8 cellular contexts compared by ENCODE assay signal in the genomic region with DNA sequence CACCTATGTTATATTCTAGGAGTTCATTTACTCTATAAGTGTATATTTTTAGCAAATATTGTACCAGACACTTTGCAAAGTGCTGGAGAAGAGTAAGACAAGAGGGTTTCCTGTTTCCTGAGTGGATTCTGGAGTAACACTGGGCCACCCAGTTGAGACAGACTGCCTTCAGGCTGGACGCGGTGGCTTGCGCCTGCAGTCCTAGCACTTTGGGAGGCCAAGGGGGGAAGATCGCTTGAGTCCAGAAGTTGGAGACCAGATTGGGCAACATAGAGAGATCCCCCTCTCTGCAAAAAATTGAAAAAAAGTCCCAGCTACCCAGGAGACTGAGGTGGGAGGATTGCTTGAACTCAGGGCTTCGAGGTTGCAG. TPM values are rescaled to one million over a fixed set of nuclear protein-coding genes. Genes with fewer than 3 reads are reported as not detected.
DNase-seq lines count a peak whose midpoint lies in the region; ATAC-seq and TF ChIP-seq lines count a peak whose summit lies in the region.

No MANE protein-coding gene starts in this region.

- H3K4me1 ChIP-seq in HAP-1 (peaks cover 6% of the 10 kb centered on the region), right cardiac atrium (ENCODE audit: control insufficient read depth, insufficient read depth, low read length) (peaks cover 5% of the 10 kb centered on the region), smooth muscle cell (ENCODE audit: low read depth) (peaks cover 9% of the 10 kb centered on the region)

- peaks cover 16% of the 10 kb centered on the region for H3K79me2 ChIP-seq in smooth muscle cell (ENCODE audit: low read depth)

- H3K9me3 ChIP-seq in HAP-1 (no peaks in the 10 kb centered on the region), WERI-Rb-1 (ENCODE audit: severe bottlenecking) (no peaks in the 10 kb centered on the region), right cardiac atrium (ENCODE audit: control insufficient read depth, low read length) (no peaks in the 10 kb centered on the region), smooth muscle cell (replicated peaks; ENCODE audit: low read depth) (no peaks in the 10 kb centered on the region)

- H3F3A ChIP-seq in smooth muscle cell (ENCODE audit: low read depth): no peaks in the 10 kb centered on the region

- H3K27ac ChIP-seq in WERI-Rb-1: no peak overlapping the region
- H3K27ac ChIP-seq in right cardiac atrium (ENCODE audit: low read length): no peak overlapping the region
- H3K27ac ChIP-seq in smooth muscle cell (ENCODE audit: low read depth): no peak overlapping the region

- H3K4me3 ChIP-seq in HAP-1 (peak overlapping the region; percentile 93), WERI-Rb-1 (ENCODE audit: low read depth, low read length) (peak overlapping the region; percentile 76; the same call in 1 of the 2 replicates), right cardiac atrium (ENCODE audit: low read length) (peak overlapping the region; percentile 80), smooth muscle cell (peak overlapping the region; percentile 76)

- in situ Hi-C loops in HAP-1 (cut with MboI; ENCODE audit: low sequenced_read_pairs): no loop called here

- intact Hi-C loops in right cardiac atrium (cut with DNase I): no loop called here

- peak overlapping the region; percentile 95 for H2AFZ ChIP-seq in smooth muscle cell (ENCODE audit: low read depth)

- peak overlapping the region; percentile 90 for H3K4me2 ChIP-seq in smooth muscle cell

- no peaks in the 10 kb centered on the region for H4K20me1 ChIP-seq in smooth muscle cell (ENCODE audit: low read depth)

- DNase-seq in HAP-1 (ENCODE audit: low spot score in 2 of 2) (no peak), WERI-Rb-1 (no peak), right cardiac atrium (no peak), smooth muscle cell (lab: John Stamatoyannopoulos, UW; ENCODE audit: unreplicated experiment) (no peak), HPDE6-E6E7 (ENCODE audit: extremely low spot score) (no peak), GM20000 (ENCODE audit: low spot score) (no peak), cerebellum (ENCODE audit: low spot score) (no peak), activated gamma-delta T cell (lab: John Stamatoyannopoulos, UW) (no peak)

- H3K27me3 ChIP-seq in HAP-1 (ENCODE audit: low read depth): peaks cover 6% of the 10 kb centered on the region; the same call in 1 of the 2 replicates
- peaks cover 2% of the 10 kb centered on the region for H3K27me3 ChIP-seq in WERI-Rb-1 (ENCODE audit: insufficient read depth, low read depth, severe bottlenecking)
- H3K27me3 ChIP-seq in right cardiac atrium (ENCODE audit: control insufficient read depth, insufficient read depth): no peaks in the 10 kb centered on the region
- no peaks in the 10 kb centered on the region for H3K27me3 ChIP-seq in smooth muscle cell (ENCODE audit: low read depth)

- no peak for ATAC-seq in right cardiac atrium

- H3K9ac ChIP-seq in smooth muscle cell (ENCODE audit: low read depth): peak overlapping the region; percentile 79

- 86% methylated on average over 5 of the region's 5 CpGs for WGBS in right cardiac atrium
- WGBS in smooth muscle cell (ENCODE audit: low lambda C conversion rate): 94% methylated on average over 5 of the region's 5 CpGs

- no peak for TF ChIP-seq CTCF in WERI-Rb-1 (IDR thresholded peaks at IDR 0.05; ENCODE audit: low read depth, low read length)
- TF ChIP-seq CTCF in smooth muscle cell (IDR thresholded peaks at IDR 0.05; ENCODE audit: borderline replicate concordance, insufficient read depth, poor library complexity, severe bottlenecking): no peak
- no peak for TF ChIP-seq CTCF in GM20000 (IDR thresholded peaks at IDR 0.05; ENCODE audit: extremely low read depth, missing control alignments)

- H3K36me3 ChIP-seq in HAP-1 (replicated peaks): peaks cover 29% of the 10 kb centered on the region
- H3K36me3 ChIP-seq in WERI-Rb-1: peaks cover 30% of the 10 kb centered on the region
- no peaks in the 10 kb centered on the region for H3K36me3 ChIP-seq in smooth muscle cell (ENCODE audit: low read depth)

RNA-seq across cellular contexts. Expression of a gene that starts 0.8 kb away (rescaled TPM):
- total RNA-seq in right cardiac atrium (1 to 10 TPM; 8.1 to 9.6 (median 8.6) TPM), smooth muscle cell (8.0 and 11.5 TPM in 2 replicates), cerebellum (20.9 TPM)
- polyA plus RNA-seq in right cardiac atrium (3.8 TPM), smooth muscle cell (6.2 and 10.0 TPM in 2 replicates)

RNA-seq across cellular contexts. Expression of a gene that starts 17.9 kb away (rescaled TPM):
- total RNA-seq in right cardiac atrium (under 1 TPM; 0.21 to 0.40 (median 0.37) TPM), smooth muscle cell (3.3 and 4.7 TPM in 2 replicates), cerebellum (0.27 TPM)
- polyA plus RNA-seq in right cardiac atrium (0.41 TPM), smooth muscle cell (3.6 and 5.4 TPM in 2 replicates)

RNA-seq across cellular contexts. Expression of a gene that starts 57.5 kb away (rescaled TPM):
- total RNA-seq in right cardiac atrium (10 to 100 TPM; 37.8 to 45.5 (median 39.8) TPM), smooth muscle cell (55.5 and 67.2 TPM in 2 replicates), cerebellum (127 TPM)
- polyA plus RNA-seq in right cardiac atrium (31.5 TPM), smooth muscle cell (21.6 and 33.4 TPM in 2 replicates)
